ENCODE assay signal across 8 cellular contexts in genomic region chr4:103429283-103429682, GRCh38.
DNase-seq lines count a peak whose midpoint lies in the region; ATAC-seq and TF ChIP-seq lines count a peak whose summit lies in the region.

No MANE protein-coding gene starts in this region.

- no peak overlapping the region for H2BK12ac ChIP-seq in trophoblast cell (ENCODE audit: low read length)

- no peaks in the 10 kb centered on the region for H3K36me3 ChIP-seq in trophoblast cell (ENCODE audit: control insufficient read depth in 1 of 2, insufficient read depth in 2 of 2, low read length in 2 of 2)

- no peak overlapping the region for H3K9ac ChIP-seq in trophoblast cell (ENCODE audit: low read length)

- H3K27ac ChIP-seq in trophoblast cell (ENCODE audit: low read depth, low read length), result no peak overlapping the region

- no peak overlapping the region for H2AFZ ChIP-seq in trophoblast cell (ENCODE audit: insufficient read depth, low read length, poor library complexity)

- no peak overlapping the region for H3K14ac ChIP-seq in trophoblast cell (ENCODE audit: low read length)

- H3K4me3 ChIP-seq in NB4 (ENCODE audit: low read depth, low read length) (no peak overlapping the region), trophoblast cell (ENCODE audit: low read depth, low read length) (no peak overlapping the region)

- H3K36me3 Mint-ChIP-seq in activated naive CD8-positive, alpha-beta T cell treated with anti-CD3 and anti-CD28 coated beads for 36 hours, result no peaks in the 10 kb centered on the region
- H3K36me3 Mint-ChIP-seq in activated naive CD8-positive, alpha-beta T cell treated with anti-CD3 and anti-CD28 coated beads, Interleukin-2, amount 50 U/mL, for 24 hours (ENCODE audit: low read depth), result no peaks in the 10 kb centered on the region
- no peaks in the 10 kb centered on the region for H3K36me3 Mint-ChIP-seq in HFFc6 (ENCODE audit: low read depth)

- WGBS in trophoblast cell (ENCODE audit: extremely low coverage, insufficient coverage, insufficient read length), result no CpG with 5 or more reads among the region's 7 CpGs

- H2AK5ac ChIP-seq in trophoblast cell (ENCODE audit: low read length), result no peak overlapping the region

- H4K12ac ChIP-seq in trophoblast cell (ENCODE audit: low read depth, low read length), result no peak overlapping the region

- TF ChIP-seq POLR2A in NB4 (IDR thresholded peaks at IDR 0.05; ENCODE audit: extremely low read depth, insufficient read length), result no peak

- no peak overlapping the region for H3K27ac Mint-ChIP-seq in activated naive CD8-positive, alpha-beta T cell treated with anti-CD3 and anti-CD28 coated beads for 36 hours
- H3K27ac Mint-ChIP-seq in activated naive CD8-positive, alpha-beta T cell treated with anti-CD3 and anti-CD28 coated beads, Interleukin-2, amount 50 U/mL, for 24 hours, result no peak overlapping the region
- H3K27ac Mint-ChIP-seq in HFFc6, result no peak overlapping the region

- no peaks in the 10 kb centered on the region for H3K9me3 Mint-ChIP-seq in activated naive CD8-positive, alpha-beta T cell treated with anti-CD3 and anti-CD28 coated beads for 36 hours
- H3K9me3 Mint-ChIP-seq in activated naive CD8-positive, alpha-beta T cell treated with anti-CD3 and anti-CD28 coated beads, Interleukin-2, amount 50 U/mL, for 24 hours, result peaks cover 5% of the 10 kb centered on the region
- no peaks in the 10 kb centered on the region; the same call in 1 of the 2 replicates for H3K9me3 Mint-ChIP-seq in HFFc6

- DNase-seq in activated naive CD8-positive, alpha-beta T cell treated with anti-CD3 and anti-CD28 coated beads for 36 hours, result peak; percentile 6
- DNase-seq in activated naive CD8-positive, alpha-beta T cell treated with anti-CD3 and anti-CD28 coated beads, Interleukin-2, amount 50 U/mL, for 24 hours, result no peak
- DNase-seq in HFFc6 (no peak), NB4 (ENCODE audit: low read depth) (peak; percentile 10), trophoblast cell (peak; percentile 37 to 59), HuH-7 (ENCODE audit: low spot score) (no peak), NCI-H2029 (lab: John Stamatoyannopoulos, UW) (no peak)
- no peak for DNase-seq in central memory CD4-positive, alpha-beta T cell

- no peak overlapping the region for H3K23ac ChIP-seq in trophoblast cell (ENCODE audit: low read length)

- no peaks in the 10 kb centered on the region for H3K4me1 ChIP-seq in trophoblast cell (ENCODE audit: control insufficient read depth in 1 of 2, insufficient read depth in 2 of 2, low read length in 2 of 2)

- H2BK5ac ChIP-seq in trophoblast cell (ENCODE audit: low read depth, low read length, poor library complexity), result no peak overlapping the region

- H3K4me1 Mint-ChIP-seq in activated naive CD8-positive, alpha-beta T cell treated with anti-CD3 and anti-CD28 coated beads for 36 hours, result no peaks in the 10 kb centered on the region
- H3K4me1 Mint-ChIP-seq in activated naive CD8-positive, alpha-beta T cell treated with anti-CD3 and anti-CD28 coated beads, Interleukin-2, amount 50 U/mL, for 24 hours, result no peaks in the 10 kb centered on the region
- H3K4me1 Mint-ChIP-seq in HFFc6 (ENCODE audit: low read depth), result no peaks in the 10 kb centered on the region

- no peak overlapping the region for H3K4ac ChIP-seq in trophoblast cell (ENCODE audit: low read depth, low read length)

- no peak overlapping the region for H3K4me3 Mint-ChIP-seq in activated naive CD8-positive, alpha-beta T cell treated with anti-CD3 and anti-CD28 coated beads for 36 hours
- no peak overlapping the region for H3K4me3 Mint-ChIP-seq in activated naive CD8-positive, alpha-beta T cell treated with anti-CD3 and anti-CD28 coated beads, Interleukin-2, amount 50 U/mL, for 24 hours
- no peak overlapping the region for H3K4me3 Mint-ChIP-seq in HFFc6

- H3K27me3 ChIP-seq in trophoblast cell (ENCODE audit: insufficient read depth, low read length), result no peaks in the 10 kb centered on the region

- no peak overlapping the region for H4K8ac ChIP-seq in trophoblast cell (ENCODE audit: low read depth, low read length)

- no peaks in the 10 kb centered on the region for H3K79me2 ChIP-seq in trophoblast cell (ENCODE audit: control insufficient read depth, insufficient read depth, low read length, poor library complexity)

- TF ChIP-seq CTCF in HFFc6 (IDR thresholded peaks at IDR 0.05) (peak; percentile 15; the same call in 1 of the 2 replicates), NB4 (IDR thresholded peaks at IDR 0.05; ENCODE audit: low read depth, low read length) (no peak)

- ATAC-seq in activated naive CD8-positive, alpha-beta T cell treated with anti-CD3 and anti-CD28 coated beads, Interleukin-2, amount 50 U/mL, for 24 hours, result no peak

- H3K9me3 ChIP-seq in trophoblast cell (ENCODE audit: insufficient read depth, low read depth, low read length), result no peaks in the 10 kb centered on the region

- no peaks in the 10 kb centered on the region for H3K79me1 ChIP-seq in trophoblast cell (ENCODE audit: low read length)

- H4K91ac ChIP-seq in trophoblast cell (ENCODE audit: low read depth, low read length), result no peak overlapping the region

- H3K27me3 Mint-ChIP-seq in activated naive CD8-positive, alpha-beta T cell treated with anti-CD3 and anti-CD28 coated beads for 36 hours, result no peaks in the 10 kb centered on the region
- H3K27me3 Mint-ChIP-seq in activated naive CD8-positive, alpha-beta T cell treated with anti-CD3 and anti-CD28 coated beads, Interleukin-2, amount 50 U/mL, for 24 hours, result peaks cover 4% of the 10 kb centered on the region
- H3K27me3 Mint-ChIP-seq in HFFc6 (ENCODE audit: insufficient read depth), result no peaks in the 10 kb centered on the region

- H3K4me2 ChIP-seq in trophoblast cell (ENCODE audit: low read length), result no peak overlapping the region

- no peak overlapping the region for H3K18ac ChIP-seq in trophoblast cell (ENCODE audit: low read length)

- H2BK120ac ChIP-seq in trophoblast cell (ENCODE audit: insufficient read depth, low read length, poor library complexity), result no peak overlapping the region

Comparison
In these comparisons a context has a peak if more than half of its experiments do, and no peak if none do; other contexts are left out.
1. DNase-seq: peak in activated naive CD8-positive, alpha-beta T cell treated with anti-CD3 and anti-CD28 coated beads for 36 hours (single experiment), NB4 (single experiment) and trophoblast cell (2 of 2); none in activated naive CD8-positive, alpha-beta T cell treated with anti-CD3 and anti-CD28 coated beads, Interleukin-2, amount 50 U/mL, for 24 hours (single experiment), HFFc6 (single experiment), HuH-7 (single experiment), NCI-H2029 (single experiment) and central memory CD4-positive, alpha-beta T cell (single experiment).